Comparison of ENCODE assay signal across 8 cellular contexts in genomic region chr1:13828454-13829151, GRCh38.
DNase-seq lines count a peak whose midpoint lies in the region; ATAC-seq, FAIRE-seq and TF ChIP-seq lines count a peak whose summit lies in the region.
"Had no signal": no experiment of that assay in that cellular context is flagged by ENCODE, and none has a peak within 500 bp of the region (broad histone marks: within the 10 kb centered on the region; RNA-seq: fewer than 3 reads in every experiment).

No MANE protein-coding gene starts in this region.

- H3K4me1 ChIP-seq in keratinocyte (ENCODE audit: control insufficient read depth, extremely low read depth, insufficient read depth, low read length), result peaks cover 5% of the 10 kb centered on the region

- H3K79me2 ChIP-seq in keratinocyte (ENCODE audit: control insufficient read depth, insufficient read depth, low read length), result no peaks in the 10 kb centered on the region

- TF ChIP-seq CTCF in GM12875 (IDR thresholded peaks at IDR 0.05; ENCODE audit: borderline replicate concordance, insufficient read depth, low read depth, low read length), result peak; percentile 92
- TF ChIP-seq CTCF in keratinocyte (optimal IDR thresholded peaks at IDR 0.05 in 1 of 3, IDR thresholded peaks at IDR 0.05 in 1 of 3, conservative IDR thresholded peaks at IDR 0.05 in 1 of 3; ENCODE audit: extremely low read depth in 1 of 3, insufficient read depth in 2 of 3, low read length in 3 of 3), result peak; percentile 59 to 86 (median 77)

- no peak overlapping the region for H3K27ac Mint-ChIP-seq in activated T-helper 2 cell treated with anti-CD3 and anti-CD28 coated beads, Interferon-gamma antibody, Interleukin-2, Interleukin-4, amounts not matched to agents 10 μg/mL and 5 μg/mL and 100 μg/mL, durations not matched to agents 14 hours and 24 hours and 36 hours

- dilution Hi-C loops in keratinocyte (cut with MboI; ENCODE audit: extremely low pct_ligation_motif_present, low sequenced_read_pairs), result no loop called here

- no peak for FAIRE-seq in keratinocyte (lab: Jason Lieb, UNC)

- H3K27ac ChIP-seq in keratinocyte (ENCODE audit: control insufficient read depth, insufficient read depth, low read length), result no peak overlapping the region

- no peak overlapping the region for H2AFZ ChIP-seq in keratinocyte (ENCODE audit: control insufficient read depth, low read length)

- no peaks in the 10 kb centered on the region for H3K27me3 Mint-ChIP-seq in activated T-helper 2 cell treated with anti-CD3 and anti-CD28 coated beads, Interferon-gamma antibody, Interleukin-2, Interleukin-4, amounts not matched to agents 10 μg/mL and 5 μg/mL and 100 μg/mL, durations not matched to agents 14 hours and 24 hours and 36 hours (ENCODE audit: low read depth)

- no peak overlapping the region for H3K4me3 Mint-ChIP-seq in activated T-helper 2 cell treated with anti-CD3 and anti-CD28 coated beads, Interferon-gamma antibody, Interleukin-2, Interleukin-4, amounts not matched to agents 10 μg/mL and 5 μg/mL and 100 μg/mL, durations not matched to agents 14 hours and 24 hours and 36 hours (ENCODE audit: low read depth)
- H3K4me3 Mint-ChIP-seq: naive B cell had no signal

- H3K36me3 Mint-ChIP-seq in activated T-helper 2 cell treated with anti-CD3 and anti-CD28 coated beads, Interferon-gamma antibody, Interleukin-2, Interleukin-4, amounts not matched to agents 10 μg/mL and 5 μg/mL and 100 μg/mL, durations not matched to agents 14 hours and 24 hours and 36 hours (ENCODE audit: low read depth), result no peaks in the 10 kb centered on the region

- H3K9me3 Mint-ChIP-seq in activated T-helper 2 cell treated with anti-CD3 and anti-CD28 coated beads, Interferon-gamma antibody, Interleukin-2, Interleukin-4, amounts not matched to agents 10 μg/mL and 5 μg/mL and 100 μg/mL, durations not matched to agents 14 hours and 24 hours and 36 hours, result no peaks in the 10 kb centered on the region
- H3K9me3 Mint-ChIP-seq: naive B cell had no signal

- peak; percentile 44 for DNase-seq in HuH-7.5 (ENCODE audit: low spot score)
- peak; percentile 9 for DNase-seq in activated T-helper 2 cell treated with anti-CD3 and anti-CD28 coated beads, Interferon-gamma antibody, Interleukin-2, Interleukin-4, amounts not matched to agents 10 μg/mL and 5 μg/mL and 100 μg/mL, durations not matched to agents 14 hours and 24 hours and 36 hours (ENCODE audit: low spot score)
- no peak for DNase-seq in keratinocyte (ENCODE audit: low read depth, low spot score)
- peak; percentile 55 for DNase-seq in stimulated activated naive CD8-positive, alpha-beta T cell treated with anti-CD3 and anti-CD28 coated beads, Interleukin-15, Interleukin-2, amounts not matched to agents 100 U/mL and 50 U/mL, for 24 hours
- DNase-seq: naive B cell had no signal

- H3K36me3 ChIP-seq in keratinocyte (ENCODE audit: control insufficient read depth in 2 of 2, extremely low read depth in 1 of 2, insufficient read depth in 2 of 2, low read length in 2 of 2), result no peaks in the 10 kb centered on the region

- intact Hi-C loops in activated T-helper 2 cell treated with anti-CD3 and anti-CD28 coated beads, Interferon-gamma antibody, Interleukin-2, Interleukin-4, amounts not matched to agents 10 μg/mL and 5 μg/mL and 100 μg/mL, durations not matched to agents 14 hours and 24 hours and 36 hours (cut with micrococcal nuclease), result no loop called here

- no peak overlapping the region for H3K9ac ChIP-seq in keratinocyte (ENCODE audit: control insufficient read depth, extremely low read depth, insufficient read depth, low read length)

- H3K4me1 Mint-ChIP-seq in activated T-helper 2 cell treated with anti-CD3 and anti-CD28 coated beads, Interferon-gamma antibody, Interleukin-2, Interleukin-4, amounts not matched to agents 10 μg/mL and 5 μg/mL and 100 μg/mL, durations not matched to agents 14 hours and 24 hours and 36 hours (ENCODE audit: low read depth), result no peaks in the 10 kb centered on the region

- no peak overlapping the region for H3K4me2 ChIP-seq in keratinocyte (ENCODE audit: control insufficient read depth, extremely low read depth, insufficient read depth, low read depth, low read length)

- no peaks in the 10 kb centered on the region for H3K27me3 ChIP-seq in keratinocyte (ENCODE audit: control insufficient read depth, extremely low read depth, insufficient read depth, low read length)

- no peaks in the 10 kb centered on the region for H4K20me1 ChIP-seq in keratinocyte (ENCODE audit: control insufficient read depth, extremely low read depth, insufficient read depth, low read length)

- H3K4me3 ChIP-seq in GM12875 (ENCODE audit: low read depth, low read length) (no peak overlapping the region), keratinocyte (ENCODE audit: control insufficient read depth in 2 of 3, extremely low read depth in 1 of 3, insufficient read depth in 2 of 3, low read depth in 1 of 3, low read length in 3 of 3) (no peak overlapping the region)

- ATAC-seq in stimulated activated naive CD8-positive, alpha-beta T cell treated with anti-CD3 and anti-CD28 coated beads, Interleukin-15, Interleukin-2, amounts not matched to agents 100 U/mL and 50 U/mL, for 24 hours, result peak; percentile 48
- ATAC-seq in HG03457 (IDR thresholded peaks at IDR 0.05; ENCODE audit: unreplicated experiment) (no peak), GM18858 (IDR thresholded peaks at IDR 0.05; ENCODE audit: unreplicated experiment) (no peak)

- H3K9me1 ChIP-seq in keratinocyte (ENCODE audit: control insufficient read depth, extremely low read depth, insufficient read depth, low read length), result no peaks in the 10 kb centered on the region

- H3K9me3 ChIP-seq in keratinocyte (ENCODE audit: control insufficient read depth, low read depth, low read length), result no peaks in the 10 kb centered on the region
